Comparison of ENCODE assay signal across 19 cellular contexts in the genomic region with DNA sequence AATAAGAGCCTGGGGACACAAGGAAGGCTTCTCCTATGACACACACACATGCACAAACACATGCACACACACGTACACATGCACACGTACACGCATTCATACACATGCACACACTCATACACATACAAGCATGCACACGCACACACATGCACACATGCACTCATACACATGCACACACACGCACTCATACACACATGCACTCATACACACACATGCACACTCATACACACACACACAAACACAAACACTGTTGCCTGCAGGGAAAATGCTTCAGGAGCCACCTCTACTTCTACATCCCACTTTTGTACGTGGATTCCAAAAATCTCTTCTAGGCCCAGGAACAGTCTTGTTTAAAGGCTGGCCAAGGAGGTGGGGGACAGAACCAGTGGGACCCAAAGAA. TPM values are rescaled to one million over a fixed set of nuclear protein-coding genes. Genes with fewer than 3 reads are reported as not detected.
"Had no signal": no experiment of that assay in that cellular context is flagged by ENCODE, and none has a peak within 500 bp of the region (broad histone marks: within the 10 kb centered on the region; RNA-seq: fewer than 3 reads in every experiment).

No MANE protein-coding gene starts in this region.

- H3K36me3 Mint-ChIP-seq: activated naive CD4-positive, alpha-beta T cell treated with anti-CD3 and anti-CD28 coated beads, Interleukin-2, amount 10 ng/mL, durations not matched to agents 7 days and 5 days; natural killer cell; stimulated activated memory B cell treated with anti-CD40 and anti-IgM and Interleukin-4, amounts not matched to agents 10 μg/mL and 1 μg/mL and 100 μg/mL, for 72 hours had no signal

- H3K9me3 Mint-ChIP-seq: activated naive CD4-positive, alpha-beta T cell treated with anti-CD3 and anti-CD28 coated beads, Interleukin-2, amount 10 ng/mL, durations not matched to agents 7 days and 5 days; activated T-cell treated with anti-CD3 and anti-CD28 coated beads, Interleukin-2, amount 50 U/mL, for 4 hours; natural killer cell; stimulated activated memory B cell treated with anti-CD40 and anti-IgM and Interleukin-4, amounts not matched to agents 10 μg/mL and 1 μg/mL and 100 μg/mL, for 72 hours had no signal

- H3K36me3 ChIP-seq: esophagus muscularis mucosa, gastroesophageal sphincter, heart right ventricle, neutrophil, pancreas had no signal

- H3K4me1 ChIP-seq: esophagus muscularis mucosa, gastroesophageal sphincter, pancreas, testis had no signal

- DNase-seq: activated CD4-positive, alpha-beta T cell treated with anti-CD3 and anti-CD28 coated beads, Interleukin-2, amount 50 U/mL, for 1 hour; activated CD8-positive, alpha-beta memory T cell treated with anti-CD3 and anti-CD28 coated beads, Interleukin-2, amount 50 U/mL, for 4 hours; activated effector memory CD4-positive, alpha-beta T cell treated with Interleukin-2 at 50 U/mL for 16 hours; activated naive CD4-positive, alpha-beta T cell treated with anti-CD3 and anti-CD28 coated beads, Interleukin-2, amount 10 ng/mL, durations not matched to agents 7 days and 5 days; activated T-cell treated with anti-CD3 and anti-CD28 coated beads, Interleukin-2, amount 50 U/mL, for 4 hours; aorta; effector CD4-positive, alpha-beta T cell; heart right ventricle; natural killer cell; stimulated activated CD4-positive, alpha-beta T cell treated with anti-CD3 and anti-CD28 coated beads, Interleukin-4, amount 100 ng/mL, for 4 hours; testis had no signal

- H3K4me3 ChIP-seq: esophagus muscularis mucosa, gastroesophageal sphincter, heart right ventricle, pancreas, testis had no signal

- H3K4me1 Mint-ChIP-seq: activated naive CD4-positive, alpha-beta T cell treated with anti-CD3 and anti-CD28 coated beads, Interleukin-2, amount 10 ng/mL, durations not matched to agents 7 days and 5 days; natural killer cell; stimulated activated memory B cell treated with anti-CD40 and anti-IgM and Interleukin-4, amounts not matched to agents 10 μg/mL and 1 μg/mL and 100 μg/mL, for 72 hours had no signal

- FAIRE-seq: pancreas had no signal

- H3K27ac ChIP-seq: esophagus muscularis mucosa, gastroesophageal sphincter, heart right ventricle, neutrophil, testis had no signal

- H3K27me3 ChIP-seq: heart right ventricle, neutrophil, pancreas, testis had no signal

- H3K9me3 ChIP-seq: esophagus muscularis mucosa, gastroesophageal sphincter, heart right ventricle, neutrophil, pancreas, testis had no signal

- H3K4me3 Mint-ChIP-seq: activated naive CD4-positive, alpha-beta T cell treated with anti-CD3 and anti-CD28 coated beads, Interleukin-2, amount 10 ng/mL, durations not matched to agents 7 days and 5 days; activated T-cell treated with anti-CD3 and anti-CD28 coated beads, Interleukin-2, amount 50 U/mL, for 4 hours; natural killer cell; stimulated activated memory B cell treated with anti-CD40 and anti-IgM and Interleukin-4, amounts not matched to agents 10 μg/mL and 1 μg/mL and 100 μg/mL, for 72 hours had no signal

- H3K27ac Mint-ChIP-seq: activated naive CD4-positive, alpha-beta T cell treated with anti-CD3 and anti-CD28 coated beads, Interleukin-2, amount 10 ng/mL, durations not matched to agents 7 days and 5 days; natural killer cell; stimulated activated memory B cell treated with anti-CD40 and anti-IgM and Interleukin-4, amounts not matched to agents 10 μg/mL and 1 μg/mL and 100 μg/mL, for 72 hours had no signal

RNA-seq across cellular contexts. Expression of a gene that starts 20.7 kb away (rescaled TPM):
- total RNA-seq: activated T-cell treated with anti-CD3 and anti-CD28 coated beads, Interleukin-2, amount 50 U/mL, for 4 hours; esophagus muscularis mucosa; gastroesophageal sphincter; mesenteric fat pad; natural killer cell; sciatic nerve; T-helper 1 cell treated with Interleukin-12 subunit alpha and Interleukin-12 subunit beta and Interleukin-4 antibody, amounts not matched to agents 30 ng/mL and 1 ng/mL, for 36 hours had no signal
